Comparison of ENCODE assay signal across 18 cellular contexts in the genomic region with DNA sequence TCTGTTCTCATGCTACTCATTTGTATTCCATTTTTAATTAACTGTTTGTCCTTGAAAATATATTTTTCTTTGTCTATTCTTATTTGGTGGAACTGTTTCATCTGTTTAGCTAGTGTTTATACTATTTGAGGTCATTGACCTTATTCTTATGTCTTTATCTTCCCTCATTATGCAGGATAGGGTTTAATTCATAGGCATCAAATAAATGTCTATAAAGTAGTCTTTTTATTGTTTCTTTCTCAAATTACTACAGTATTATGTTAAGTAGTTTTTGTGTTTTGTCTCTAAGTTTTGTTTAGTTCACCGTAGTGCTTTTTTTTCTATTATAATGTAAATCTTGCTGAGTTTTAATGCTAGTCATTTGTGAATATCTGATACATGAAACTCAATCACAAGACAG. TPM values are rescaled to one million over a fixed set of nuclear protein-coding genes. Genes with fewer than 3 reads are reported as not detected.
DNase-seq lines count a peak whose midpoint lies in the region; ATAC-seq, FAIRE-seq and TF ChIP-seq lines count a peak whose summit lies in the region.
"Had no signal": no experiment of that assay in that cellular context is flagged by ENCODE, and none has a peak within 500 bp of the region (broad histone marks: within the 10 kb centered on the region; RNA-seq: fewer than 3 reads in every experiment).

No MANE protein-coding gene starts in this region.

- H3K79me2 ChIP-seq in endothelial cell of umbilical vein (ENCODE audit: control insufficient read depth, insufficient read depth, low read length) = peaks cover 14% of the 10 kb centered on the region
- H3K79me2 ChIP-seq in smooth muscle cell (ENCODE audit: low read depth) = peaks cover 17% of the 10 kb centered on the region

- ATAC-seq in SK-N-SH treated with all-trans-retinoic acid at 6 μM for 48 hours (peak; percentile 24; the same call in 1 of the 3 replicates), HG02642 (IDR thresholded peaks at IDR 0.05; ENCODE audit: poor library complexity, unreplicated experiment) (no peak), HG02798 (IDR thresholded peaks at IDR 0.05; ENCODE audit: poor library complexity, unreplicated experiment) (no peak)
- ATAC-seq: CD8-positive, alpha-beta T cell had no signal

- TF ChIP-seq CTCF in endothelial cell of umbilical vein (IDR thresholded peaks at IDR 0.05; ENCODE audit: extremely low read depth in 1 of 2, insufficient read depth in 1 of 2, low read depth in 1 of 2, low read length in 2 of 2) = no peak
- TF ChIP-seq CTCF in smooth muscle cell (IDR thresholded peaks at IDR 0.05; ENCODE audit: borderline replicate concordance, insufficient read depth, poor library complexity, severe bottlenecking) = no peak

- 95% methylated on average over 1 of the region's 1 CpG for WGBS in smooth muscle cell (ENCODE audit: low lambda C conversion rate)

- peak overlapping the region; percentile 41 for H3K27ac ChIP-seq in endothelial cell of umbilical vein (ENCODE audit: insufficient read depth, low read depth, low read length)
- peak overlapping the region; percentile 44 for H3K27ac ChIP-seq in smooth muscle cell (ENCODE audit: low read depth)
- H3K27ac ChIP-seq: 22Rv1, PC-9, RWPE1 had no signal

- no peaks in the 10 kb centered on the region for H3F3A ChIP-seq in smooth muscle cell (ENCODE audit: low read depth)

- H4K20me1 ChIP-seq in endothelial cell of umbilical vein (replicated peaks; ENCODE audit: control insufficient read depth, extremely low read depth, insufficient read depth, low read length) = no peaks in the 10 kb centered on the region
- H4K20me1 ChIP-seq in smooth muscle cell (ENCODE audit: low read depth) = peaks cover 16% of the 10 kb centered on the region

- H3K9ac ChIP-seq in endothelial cell of umbilical vein (replicated peaks; ENCODE audit: extremely low read depth, insufficient read depth, low read length) = peak overlapping the region; percentile 68
- H3K9ac ChIP-seq in smooth muscle cell (ENCODE audit: low read depth) = no peak overlapping the region

- peak; percentile 38 for DNase-seq in NCI-H1694 treated with DMSO at 0.1 percent for 48 hours (lab: John Stamatoyannopoulos, UW)
- DNase-seq in NCI-H1694 (lab: John Stamatoyannopoulos, UW) = no peak
- peak; percentile 36 for DNase-seq in endothelial cell of umbilical vein (ENCODE audit: low read depth, low spot score)
- no peak for DNase-seq in smooth muscle cell (lab: John Stamatoyannopoulos, UW; ENCODE audit: unreplicated experiment)
- DNase-seq in NCI-H2081 treated with DMSO at 0.1 percent for 48 hours (lab: John Stamatoyannopoulos, UW) = no peak
- DNase-seq: AML-193; C1 segment of cervical spinal cord; CD8-positive, alpha-beta T cell; DND-41; Karpas-422 had no signal

- no peak for TF ChIP-seq POLR2A in endothelial cell of umbilical vein (IDR thresholded peaks at IDR 0.05; ENCODE audit: low read depth, low read length)

- H3K4me2 ChIP-seq in endothelial cell of umbilical vein (ENCODE audit: insufficient read depth, low read length) (peak overlapping the region; percentile 97), smooth muscle cell (no peak overlapping the region)
- H3K4me2 ChIP-seq: PC-9 had no signal

- H3K27me3 ChIP-seq in endothelial cell of umbilical vein (ENCODE audit: control insufficient read depth in 2 of 2, insufficient read depth in 2 of 2, low read length in 2 of 2) = no peaks in the 10 kb centered on the region
- no peaks in the 10 kb centered on the region for H3K27me3 ChIP-seq in smooth muscle cell (ENCODE audit: low read depth)

- peak; percentile 67 for FAIRE-seq in endothelial cell of umbilical vein (lab: Jason Lieb, UNC)
- FAIRE-seq: G401.6, H54 had no signal

- no peaks in the 10 kb centered on the region for H3K9me1 ChIP-seq in endothelial cell of umbilical vein (replicated peaks; ENCODE audit: control insufficient read depth, extremely low read depth, insufficient read depth, low read length)

- CTCF ChIA-PET in endothelial cell of umbilical vein (lab: Charles Lee) = interaction anchor here (0.7 to 1.3 kb wide), 5 partner anchors 13 to 146 kb away, joined by 3 to 4 read pairs (median 3); no protein-coding TSS in a partner anchor

- H3K4me3 ChIP-seq in endothelial cell of umbilical vein (replicated peaks in 1 of 3; ENCODE audit: insufficient read depth in 1 of 3, low read depth in 1 of 3, low read length in 3 of 3) = peak overlapping the region in 2 of 3 experiments; percentile 39 to 65
- H3K4me3 ChIP-seq in smooth muscle cell = no peak overlapping the region
- H3K4me3 ChIP-seq: PC-9 had no signal

- peaks cover 25% of the 10 kb centered on the region for H3K4me1 ChIP-seq in endothelial cell of umbilical vein (ENCODE audit: control insufficient read depth, extremely low read depth, insufficient read depth, low read length)
- peaks cover 10% of the 10 kb centered on the region for H3K4me1 ChIP-seq in smooth muscle cell (ENCODE audit: low read depth)

- no peaks in the 10 kb centered on the region for H3K36me3 ChIP-seq in endothelial cell of umbilical vein (ENCODE audit: control insufficient read depth in 2 of 2, extremely low read depth in 1 of 2, insufficient read depth in 2 of 2, low read length in 2 of 2)
- no peaks in the 10 kb centered on the region for H3K36me3 ChIP-seq in smooth muscle cell (ENCODE audit: low read depth)

- POLR2A ChIA-PET in endothelial cell of umbilical vein (lab: Charles Lee) = no interaction called here

- H3K9me3 ChIP-seq in endothelial cell of umbilical vein (replicated peaks; ENCODE audit: control insufficient read depth, insufficient read depth, low read length) = no peaks in the 10 kb centered on the region
- H3K9me3 ChIP-seq in smooth muscle cell (replicated peaks; ENCODE audit: low read depth) = no peaks in the 10 kb centered on the region

- intact Hi-C loops in endothelial cell of umbilical vein (cut with micrococcal nuclease) = loop anchor here (1.0 to 5.0 kb wide), 3 partner anchors 12 to 128 kb away; no protein-coding TSS in a partner anchor

- H2AFZ ChIP-seq in endothelial cell of umbilical vein (ENCODE audit: low read depth, low read length) (no peak overlapping the region), smooth muscle cell (ENCODE audit: low read depth) (no peak overlapping the region)
- H2AFZ ChIP-seq: PC-9 had no signal

- dilution Hi-C loops in endothelial cell of umbilical vein (cut with MboI; ENCODE audit: extremely low pct_ligation_motif_present, low sequenced_read_pairs) = no loop called here

- BruUV-seq in endothelial cell of umbilical vein (replicated peaks; lab: Mats Ljungman, UMichigan) = no TSS peak

TF ChIP-seq in SK-N-SH treated with all-trans-retinoic acid at 6 μM for 48 hours, 23 proteins besides CTCF, POLR2A, EP300 and RAD21 (continues in another document):
- TF ChIP-seq TCF4 (CRISPR knock-in tag; IDR thresholded peaks at IDR 0.05; ENCODE audit: borderline replicate concordance) (no peak), BACH2 (CRISPR knock-in tag; IDR thresholded peaks at IDR 0.05; ENCODE audit: borderline replicate concordance) (no peak), ZFP30 (CRISPR knock-in tag; IDR thresholded peaks at IDR 0.05) (no peak), CSRNP3 (CRISPR knock-in tag; IDR thresholded peaks at IDR 0.05) (no peak), ZC3H10 (CRISPR knock-in tag; IDR thresholded peaks at IDR 0.05) (no peak)

TF ChIP-seq in endothelial cell of umbilical vein, 7 proteins besides CTCF, POLR2A, EP300 and RAD21:
- no peak for TF ChIP-seq FOS (IDR thresholded peaks at IDR 0.05; ENCODE audit: borderline replicate concordance, insufficient read depth, low read length)
- TF ChIP-seq, protein P1, sequence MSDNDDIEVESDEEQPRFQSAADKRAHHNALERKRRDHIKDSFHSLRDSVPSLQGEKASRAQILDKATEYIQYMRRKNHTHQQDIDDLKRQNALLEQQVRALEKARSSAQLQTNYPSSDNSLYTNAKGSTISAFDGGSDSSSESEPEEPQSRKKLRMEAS (IDR thresholded peaks at IDR 0.05; ENCODE audit: insufficient read depth, insufficient read length) = no peak
- TF ChIP-seq GATA2 (IDR thresholded peaks at IDR 0.05; ENCODE audit: insufficient read depth, insufficient read length, low read depth, low read length) = no peak
- TF ChIP-seq JUN (IDR thresholded peaks at IDR 0.05; ENCODE audit: borderline replicate concordance, insufficient read depth, insufficient read length, low read depth) = no peak
- TF ChIP-seq MYC (IDR thresholded peaks at IDR 0.05; ENCODE audit: low read depth, low read length) = no peak
- TF ChIP-seq POLR2AphosphoS5 (IDR thresholded peaks at IDR 0.05; ENCODE audit: insufficient read depth, low read depth, low read length) = no peak
- no peak for TF ChIP-seq EZH2 (IDR thresholded peaks at IDR 0.05; ENCODE audit: borderline replicate concordance, low read depth, low read length, severe bottlenecking)

RNA-seq across cellular contexts. Expression of gene TIAM2, which starts 19.0 kb away (rescaled TPM):
- total RNA-seq in endothelial cell of umbilical vein (13.5 and 18.5 TPM in 2 replicates), smooth muscle cell (24.9 and 36.9 TPM in 2 replicates)
- polyA plus RNA-seq in endothelial cell of umbilical vein (9.6 TPM in 2 replicates), smooth muscle cell (11.3 and 13.1 TPM in 2 replicates)
- polyA plus RNA-seq in endothelial cell of umbilical vein (2011; cell fraction: cytosol; rRNA removed) = 8.0 and 8.8 TPM in 2 replicates
- polyA plus RNA-seq in endothelial cell of umbilical vein (2011; cell fraction: nucleus; rRNA removed) = 33.4 and 38.1 TPM in 2 replicates
- 10.7 and 12.1 TPM in 2 replicates for polyA plus RNA-seq in endothelial cell of umbilical vein (2012)
- polyA minus RNA-seq in endothelial cell of umbilical vein = 35.6 and 59.8 TPM in 2 replicates
- 0.72 TPM for polyA minus RNA-seq in endothelial cell of umbilical vein (2011; cell fraction: cytosol; rRNA and poly(A)+ RNA removed)
- polyA minus RNA-seq in endothelial cell of umbilical vein (2011; cell fraction: nucleus; rRNA and poly(A)+ RNA removed) = 69.9 and 85.0 TPM in 2 replicates

Comparison
In these comparisons a context has a peak if more than half of its experiments do, and no peak if none do; other contexts are left out.
1. DNase-seq: peak in NCI-H1694 treated with DMSO at 0.1 percent for 48 hours (single experiment) and endothelial cell of umbilical vein (single experiment); none in NCI-H1694 (single experiment), smooth muscle cell (single experiment) and NCI-H2081 treated with DMSO at 0.1 percent for 48 hours (single experiment).